24 cellular contexts compared by ENCODE assay signal in the genomic region with DNA sequence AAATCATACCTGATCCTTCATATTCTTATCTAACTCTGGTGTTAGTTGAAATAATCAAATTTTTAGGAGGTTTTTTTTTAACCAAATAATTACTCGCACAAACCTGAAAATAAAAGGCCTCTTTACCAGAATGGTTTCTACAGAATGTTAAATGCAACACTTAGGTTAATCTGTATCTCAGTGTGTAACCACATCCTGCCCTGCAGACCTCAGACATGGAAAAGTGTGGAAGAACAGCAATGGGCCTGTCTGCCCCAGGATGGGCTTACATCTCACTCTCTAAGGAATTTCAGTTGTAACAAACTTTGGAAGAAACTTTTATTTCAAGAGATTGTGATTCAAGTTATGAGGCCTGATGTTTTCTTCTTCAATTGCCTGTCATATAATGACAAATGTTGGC. TPM values are rescaled to one million over a fixed set of nuclear protein-coding genes. Genes with fewer than 3 reads are reported as not detected.
A peak's percentile ranks its signal among the peaks of the same experiment; 100 is the strongest.
DNase-seq lines count a peak whose midpoint lies in the region; ATAC-seq, FAIRE-seq and TF ChIP-seq lines count a peak whose summit lies in the region.
"Had no signal": no experiment of that assay in that cellular context is flagged by ENCODE, and none has a peak within 500 bp of the region (broad histone marks: within the 10 kb centered on the region; RNA-seq: fewer than 3 reads in every experiment).

No MANE protein-coding gene starts in this region.

- TF ChIP-seq CTCF in astrocyte (IDR thresholded peaks at IDR 0.05; ENCODE audit: insufficient read depth, low read depth, low read length) (no peak), heart left ventricle (IDR thresholded peaks at IDR 0.05) (no peak)

- ATAC-seq in heart left ventricle (no peak), GM19324 (IDR thresholded peaks at IDR 0.05; ENCODE audit: low FRiP score, unreplicated experiment) (no peak)

- H3K79me2 ChIP-seq in astrocyte (ENCODE audit: insufficient read depth, low read length) = no peaks in the 10 kb centered on the region

- no peaks in the 10 kb centered on the region for H3K4me1 ChIP-seq in astrocyte (ENCODE audit: insufficient read depth, low read length)
- no peaks in the 10 kb centered on the region for H3K4me1 ChIP-seq in heart left ventricle
- H3K4me1 ChIP-seq: neural progenitor cell, prostate gland, vagina had no signal

- peaks cover 17% of the 10 kb centered on the region for H3K27me3 Mint-ChIP-seq in astrocyte (ENCODE audit: low read depth, unreplicated experiment)

- no peaks in the 10 kb centered on the region for H4K20me1 ChIP-seq in astrocyte (ENCODE audit: insufficient read depth, low read length)

- no peak for TF ChIP-seq POLR2A in heart left ventricle (IDR thresholded peaks at IDR 0.05)

- H3K36me3 ChIP-seq in astrocyte (ENCODE audit: insufficient read depth, low read length) (no peaks in the 10 kb centered on the region), heart left ventricle (no peaks in the 10 kb centered on the region)
- H3K36me3 ChIP-seq: neural progenitor cell, prostate gland, thoracic aorta, vagina, WERI-Rb-1 had no signal

- peaks cover 2% of the 10 kb centered on the region for H3K9me3 Mint-ChIP-seq in astrocyte (ENCODE audit: unreplicated experiment)
- H3K9me3 Mint-ChIP-seq: activated T-cell treated with anti-CD3 and anti-CD28 coated beads, Interleukin-2, amount 50 U/mL, for 72 hours; neural progenitor cell; stimulated activated effector memory CD8-positive, alpha-beta T cell treated with anti-CD3 and anti-CD28 coated beads, Interleukin-12 subunit alpha, Interleukin-12 subunit beta, amount 100 ng/mL, for 72 hours had no signal

- intact Hi-C loops in heart left ventricle (cut with DNase I) = no loop called here

- H3K27ac ChIP-seq in astrocyte (ENCODE audit: low read depth, low read length) = no peak overlapping the region
- no peak overlapping the region for H3K27ac ChIP-seq in heart left ventricle
- H3K27ac ChIP-seq: neural progenitor cell, prostate gland, thoracic aorta, vagina, WERI-Rb-1 had no signal

- H3K4me1 Mint-ChIP-seq in astrocyte (ENCODE audit: low read depth, unreplicated experiment) = peaks cover 21% of the 10 kb centered on the region
- H3K4me1 Mint-ChIP-seq: neural progenitor cell had no signal

- H3K9me3 ChIP-seq in astrocyte (ENCODE audit: insufficient read depth, low read depth, low read length) = no peaks in the 10 kb centered on the region
- no peaks in the 10 kb centered on the region for H3K9me3 ChIP-seq in heart left ventricle
- H3K9me3 ChIP-seq: prostate gland, thoracic aorta, vagina had no signal

- FAIRE-seq in RCC 7860 (lab: Jason Lieb, UNC) (peak; percentile 82), astrocyte (lab: Jason Lieb, UNC) (no peak)
- FAIRE-seq: frontal cortex, keratinocyte had no signal

- no peaks in the 10 kb centered on the region for H3K27me3 ChIP-seq in astrocyte (ENCODE audit: insufficient read depth, low read length)
- H3K27me3 ChIP-seq in heart left ventricle = peaks cover 0 to 4% (median 0%) of the 10 kb centered on the region in 9 donors
- H3K27me3 ChIP-seq: neural progenitor cell, vagina had no signal

- no peak overlapping the region for H3K4me3 Mint-ChIP-seq in astrocyte (ENCODE audit: unreplicated experiment)
- H3K4me3 Mint-ChIP-seq: activated T-cell treated with anti-CD3 and anti-CD28 coated beads, Interleukin-2, amount 50 U/mL, for 72 hours; neural progenitor cell; stimulated activated effector memory CD8-positive, alpha-beta T cell treated with anti-CD3 and anti-CD28 coated beads, Interleukin-12 subunit alpha, Interleukin-12 subunit beta, amount 100 ng/mL, for 72 hours had no signal

- no peaks in the 10 kb centered on the region for H3K36me3 Mint-ChIP-seq in astrocyte (ENCODE audit: low read depth, unreplicated experiment)
- H3K36me3 Mint-ChIP-seq: neural progenitor cell; stimulated activated effector memory CD8-positive, alpha-beta T cell treated with anti-CD3 and anti-CD28 coated beads, Interleukin-12 subunit alpha, Interleukin-12 subunit beta, amount 100 ng/mL, for 72 hours had no signal

- H3K4me2 ChIP-seq in astrocyte (ENCODE audit: low read length) = no peak overlapping the region
- H3K4me2 ChIP-seq: neural progenitor cell had no signal

- peak overlapping the region; percentile 47 for H3K27ac Mint-ChIP-seq in astrocyte (ENCODE audit: unreplicated experiment)
- H3K27ac Mint-ChIP-seq: activated T-cell treated with anti-CD3 and anti-CD28 coated beads, Interleukin-2, amount 50 U/mL, for 72 hours; neural progenitor cell; stimulated activated effector memory CD8-positive, alpha-beta T cell treated with anti-CD3 and anti-CD28 coated beads, Interleukin-12 subunit alpha, Interleukin-12 subunit beta, amount 100 ng/mL, for 72 hours had no signal

- no peak overlapping the region for H3K9ac ChIP-seq in astrocyte (ENCODE audit: low read length)
- H3K9ac ChIP-seq: neural progenitor cell had no signal

- H3K4me3 ChIP-seq in astrocyte (ENCODE audit: insufficient read depth, low read depth, low read length) = no peak overlapping the region
- no peak overlapping the region for H3K4me3 ChIP-seq in heart left ventricle
- H3K4me3 ChIP-seq: lung, neural progenitor cell, prostate gland, thoracic aorta, vagina had no signal

- 87 to 96% (median 92%) methylated on average over 1 of the region's 1 CpG for WGBS in heart left ventricle, 4 donors

- H2AFZ ChIP-seq in astrocyte (ENCODE audit: low read depth, low read length) = no peak overlapping the region
- H2AFZ ChIP-seq: neural progenitor cell had no signal

- DNase-seq in stimulated activated CD4-positive, alpha-beta T cell treated with anti-CD3 and anti-CD28 coated beads, Interleukin-15, amount 100 ng/mL, for 24 hours = peak; percentile 10
- no peak for DNase-seq in stimulated activated CD4-positive, alpha-beta T cell treated with anti-CD3 and anti-CD28 coated beads, Interleukin-4, amount 100 ng/mL, for 1 hour
- DNase-seq in RCC 7860 (ENCODE audit: low spot score) (peak; percentile 27), astrocyte (ENCODE audit: low read depth) (peak; percentile 6), 8988T (no peak), heart left ventricle (no peak)
- DNase-seq in stimulated activated CD8-positive, alpha-beta memory T cell treated with anti-CD3 and anti-CD28 coated beads, Interleukin-4, amount 100 ng/mL, for 48 hours = peak; percentile 24
- DNase-seq: activated CD8-positive, alpha-beta memory T cell treated with anti-CD3 and anti-CD28 coated beads for 24 hours; activated T-cell treated with anti-CD3 and anti-CD28 coated beads, Interleukin-2, amount 50 U/mL, for 72 hours; effector CD8-positive, alpha-beta T cell; Kasumi-1; NCI-H1048; NCI-H187 treated with DMSO at 0.1 percent for 48 hours; NCI-H345; WERI-Rb-1 had no signal

RNA-seq across cellular contexts. Expression of a gene that starts 32.5 kb away (rescaled TPM):
- total RNA-seq in astrocyte (29.7 and 30.0 TPM in 2 replicates), heart left ventricle (10 to 100 TPM in 6 of 9 donors, 1 to 10 TPM in 3; 9.3 to 15.5 (median 10.8) TPM)
- 1 to 10 TPM; 3.9 to 5.4 TPM for polyA plus RNA-seq in heart left ventricle

Comparison
In these comparisons a context has a peak if more than half of its experiments do, and no peak if none do; other contexts are left out.
1. DNase-seq: peak in stimulated activated CD4-positive, alpha-beta T cell treated with anti-CD3 and anti-CD28 coated beads, Interleukin-15, amount 100 ng/mL, for 24 hours (single experiment), RCC 7860 (single experiment), astrocyte (single experiment) and stimulated activated CD8-positive, alpha-beta memory T cell treated with anti-CD3 and anti-CD28 coated beads, Interleukin-4, amount 100 ng/mL, for 48 hours (single experiment); none in stimulated activated CD4-positive, alpha-beta T cell treated with anti-CD3 and anti-CD28 coated beads, Interleukin-4, amount 100 ng/mL, for 1 hour (single experiment), 8988T (single experiment) and heart left ventricle (0 of 5).